In the genomic region with DNA sequence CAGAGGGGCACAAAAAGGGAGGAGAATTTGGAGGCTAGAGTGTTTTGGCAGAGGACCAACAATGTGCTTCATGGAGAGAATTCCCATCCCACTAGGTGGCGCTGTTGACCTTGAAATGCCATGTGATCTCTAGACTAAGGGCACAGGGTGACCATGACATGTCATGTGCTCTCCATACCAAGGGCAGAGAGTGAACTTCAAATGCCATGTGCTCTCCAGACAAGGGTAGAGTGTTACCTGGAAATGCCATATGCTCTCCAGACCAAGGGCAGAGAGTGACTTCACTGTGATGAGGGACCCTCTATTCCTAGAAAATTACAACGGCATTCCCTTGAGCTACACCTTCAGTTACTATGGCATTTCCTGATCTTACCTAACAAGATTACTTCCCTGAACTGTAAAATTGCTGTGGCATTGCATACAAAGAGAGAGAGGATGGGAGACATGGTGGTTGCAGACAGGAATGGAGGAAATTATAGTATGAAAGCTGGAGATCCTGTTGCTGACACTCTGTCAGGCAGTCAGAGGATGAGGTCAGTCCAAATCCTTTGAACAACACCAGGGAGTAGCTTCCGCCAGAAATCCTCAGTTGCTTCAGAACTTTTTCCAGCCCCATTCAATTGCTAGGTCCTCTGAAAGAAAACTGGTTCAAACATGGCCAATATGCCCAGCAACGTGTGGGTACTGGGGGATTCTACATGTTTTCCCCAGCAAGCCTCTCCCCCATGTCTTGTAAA, we compare ENCODE assay signal across 8 cellular contexts.
DNase-seq lines count a peak whose midpoint lies in the region; ATAC-seq and TF ChIP-seq lines count a peak whose summit lies in the region.

No MANE protein-coding gene starts in this region.

- 71% methylated on average over 4 of the region's 4 CpGs for WGBS in esophagus muscularis mucosa

- H3K27ac Mint-ChIP-seq in neural crest cell (ENCODE audit: unreplicated experiment), result no peak overlapping the region

- H3K9me3 Mint-ChIP-seq in neural crest cell, result peaks cover 7% of the 10 kb centered on the region

- intact Hi-C loops in esophagus muscularis mucosa (cut with DNase I), result no loop called here

- no peak overlapping the region for H3K27ac ChIP-seq in esophagus muscularis mucosa (replicated peaks in 1 of 4)

- ATAC-seq in GM19455 (IDR thresholded peaks at IDR 0.05; ENCODE audit: unreplicated experiment), result peak; percentile 92
- ATAC-seq in HG03521 (IDR thresholded peaks at IDR 0.05; ENCODE audit: unreplicated experiment), result peak; percentile 95

- H3K36me3 Mint-ChIP-seq in neural crest cell (ENCODE audit: low read depth), result peaks cover 51% of the 10 kb centered on the region

- TF ChIP-seq CTCF in esophagus muscularis mucosa (IDR thresholded peaks at IDR 0.05) (peak; percentile 40 to 64 (median 44)), neural crest cell (conservative IDR thresholded peaks at IDR 0.05) (peak; percentile 83)

- H3K27me3 ChIP-seq in esophagus muscularis mucosa, result no peaks in the 10 kb centered on the region

- no peak for TF ChIP-seq POLR2A in esophagus muscularis mucosa (IDR thresholded peaks at IDR 0.05; ENCODE audit: low read depth)

- no peaks in the 10 kb centered on the region for H3K36me3 ChIP-seq in esophagus muscularis mucosa

- TF ChIP-seq EP300 in esophagus muscularis mucosa (IDR thresholded peaks at IDR 0.05), result no peak

- no peaks in the 10 kb centered on the region for H3K27me3 Mint-ChIP-seq in neural crest cell (ENCODE audit: low read depth)

- H3K4me1 Mint-ChIP-seq in neural crest cell, result no peaks in the 10 kb centered on the region

- H3K9me3 ChIP-seq in esophagus muscularis mucosa, result peaks cover 0 to 4% (median 0%) of the 10 kb centered on the region in 4 donors

- no peak overlapping the region for H3K4me3 Mint-ChIP-seq in neural crest cell

- peak; percentile 41 for DNase-seq in Caki2 (ENCODE audit: low read depth)
- DNase-seq in NK-92 treated with Interleukin-12 subunit alpha and Interleukin-12 subunit beta, amount 100 ng/mL, for 24 hours (lab: John Stamatoyannopoulos, UW), result peak; percentile 53
- DNase-seq in activated CD8-positive, alpha-beta memory T cell treated with anti-CD3 and anti-CD28 coated beads for 48 hours (ENCODE audit: low read depth in 2 of 3, low spot score in 2 of 3), result peak; percentile 25 to 81 (median 64)
- no peak for DNase-seq in esophagus muscularis mucosa (ENCODE audit: extremely low spot score)
- peak; percentile 81 for DNase-seq in neural crest cell (ENCODE audit: low read depth, low spot score)
- DNase-seq in superior temporal gyrus (ENCODE audit: extremely low spot score), result peak; percentile 75

- H3K4me1 ChIP-seq in esophagus muscularis mucosa, result no peaks in the 10 kb centered on the region

- no peak overlapping the region for H3K4me3 ChIP-seq in esophagus muscularis mucosa

- in situ Hi-C loops in Caki2 (cut with HindIII; ENCODE audit: low pct_unique_long_range_greater_than_20kb, low sequenced_read_pairs), result no loop called here
